Comparison of ENCODE assay signal across 13 cellular contexts in the genomic region with DNA sequence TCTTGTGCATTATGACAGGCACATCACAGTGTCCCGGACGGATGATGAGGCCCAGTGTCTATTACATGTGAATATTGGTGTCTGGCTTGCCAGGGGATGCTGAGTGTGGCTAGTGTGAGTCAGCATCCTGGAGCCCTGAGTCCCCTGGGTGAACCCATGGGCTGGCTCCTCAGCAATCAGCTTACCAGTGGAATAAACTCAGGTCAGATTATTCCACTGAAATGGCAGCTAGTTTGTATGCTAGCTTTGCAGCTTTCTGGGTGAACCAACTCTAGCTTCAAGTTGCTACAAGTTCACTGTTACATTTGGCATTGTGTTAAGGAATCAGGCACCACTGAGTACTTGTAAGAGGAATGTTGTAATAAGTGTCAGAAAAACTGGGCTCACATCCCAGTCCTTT. TPM values are rescaled to one million over a fixed set of nuclear protein-coding genes. Genes with fewer than 3 reads are reported as not detected.
DNase-seq lines count a peak whose midpoint lies in the region; ATAC-seq and TF ChIP-seq lines count a peak whose summit lies in the region.
"Had no signal": no experiment of that assay in that cellular context is flagged by ENCODE, and none has a peak within 500 bp of the region (broad histone marks: within the 10 kb centered on the region; RNA-seq: fewer than 3 reads in every experiment).

No MANE protein-coding gene starts in this region.

- peaks cover 36% of the 10 kb centered on the region for H3K4me1 ChIP-seq in adipocyte (ENCODE audit: control insufficient read depth, insufficient read depth, low read length)
- H3K4me1 ChIP-seq: HAP-1 had no signal

- H3K4me3 ChIP-seq in AG04449 (ENCODE audit: low read depth, low read length) (no peak overlapping the region), adipocyte (ENCODE audit: low read length) (peak overlapping the region; percentile 23)
- H3K4me3 ChIP-seq: HAP-1, heart right ventricle had no signal

- peak overlapping the region; percentile 43 for H3K9ac ChIP-seq in adipocyte (ENCODE audit: low read length)

- DNase-seq in AG04449 (ENCODE audit: low read depth, low spot score), result peak; percentile 60
- DNase-seq in H4 (ENCODE audit: low spot score), result peak; percentile 69
- DNase-seq in adipocyte (ENCODE audit: low read depth), result peak; percentile 42
- DNase-seq in kidney glomerular epithelial cell (lab: John Stamatoyannopoulos, UW), result peak; percentile 67
- no peak for DNase-seq in NCI-H1417 treated with DMSO at 0.1 percent for 48 hours (lab: John Stamatoyannopoulos, UW)
- DNase-seq in occipital lobe (lab: John Stamatoyannopoulos, UW), result no peak
- DNase-seq in globus pallidus (ENCODE audit: low spot score), result no peak
- DNase-seq: anterior cingulate cortex, heart right ventricle, NCI-H187 had no signal

- no peaks in the 10 kb centered on the region for H3K36me3 ChIP-seq in adipocyte (ENCODE audit: control insufficient read depth, insufficient read depth, low read length, severe bottlenecking)
- H3K36me3 ChIP-seq: HAP-1, heart right ventricle had no signal

- H3K9me3 ChIP-seq in adipocyte (ENCODE audit: control insufficient read depth, low read length), result no peaks in the 10 kb centered on the region
- H3K9me3 ChIP-seq: HAP-1, heart right ventricle had no signal

- no peak for TF ChIP-seq CTCF in AG04449 (IDR thresholded peaks at IDR 0.05; ENCODE audit: insufficient read depth, low read length, missing control alignments)

- POLR2A ChIA-PET in AG04449 (lab: Yijun Ruan, JAX), result no interaction called here

- no peak for ATAC-seq in GM19455 (IDR thresholded peaks at IDR 0.05; ENCODE audit: unreplicated experiment)

- H3K27me3 ChIP-seq in adipocyte (replicated peaks; ENCODE audit: control insufficient read depth, insufficient read depth, low read length), result no peaks in the 10 kb centered on the region

- CTCF ChIA-PET in AG04449 (lab: Yijun Ruan, JAX), result interaction anchor here (1.0 to 12.4 kb wide), 11 partner anchors 8 to 276 kb away, joined by 3 to 271 read pairs (median 75); a partner anchor contains a TSS

RNA-seq across cellular contexts. Expression of a gene that starts 23.9 kb away (rescaled TPM):
- total RNA-seq in H4 (2014; rRNA removed; shearing (Covaris generic)), result not detected in 2 replicates
- total RNA-seq in occipital lobe, result not detected
- total RNA-seq: heart right ventricle, urinary bladder had no signal

RNA-seq across cellular contexts. Expression of a gene that starts 41.1 kb away (rescaled TPM):
- total RNA-seq in H4 (2014; rRNA removed; shearing (Covaris generic)), result not detected in 2 replicates
- total RNA-seq in occipital lobe, result not detected
- total RNA-seq: heart right ventricle, urinary bladder had no signal

Comparison
In these comparisons a context has a peak if more than half of its experiments do, and no peak if none do; other contexts are left out.
1. DNase-seq: peak in AG04449 (single experiment), H4 (single experiment), adipocyte (single experiment) and kidney glomerular epithelial cell (single experiment); none in NCI-H1417 treated with DMSO at 0.1 percent for 48 hours (single experiment), occipital lobe (single experiment) and globus pallidus (single experiment).